ENCODE assay signal across 19 cellular contexts in the genomic region with DNA sequence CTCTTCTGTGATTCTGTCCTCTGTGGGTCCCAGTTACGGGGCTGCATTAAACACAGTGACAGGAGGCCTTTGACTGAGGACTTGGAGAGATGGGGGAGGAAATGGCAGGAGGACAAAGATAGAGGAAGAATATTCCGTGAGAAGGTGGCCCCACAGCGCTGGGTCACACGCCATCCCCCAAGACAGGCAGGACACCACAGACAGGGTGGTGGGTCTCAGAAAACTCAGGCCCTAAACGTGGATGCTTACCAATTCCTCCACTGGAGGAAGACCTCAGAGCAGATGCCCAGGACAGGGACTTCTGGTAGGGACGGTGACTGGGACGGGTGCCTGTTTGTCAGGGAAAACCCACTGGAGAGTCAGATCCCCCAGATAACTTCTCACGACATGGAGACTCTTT. TPM values are rescaled to one million over a fixed set of nuclear protein-coding genes. Genes with fewer than 3 reads are reported as not detected.
DNase-seq lines count a peak whose midpoint lies in the region; ATAC-seq, FAIRE-seq and TF ChIP-seq lines count a peak whose summit lies in the region.
"Had no signal": no experiment of that assay in that cellular context is flagged by ENCODE, and none has a peak within 500 bp of the region (broad histone marks: within the 10 kb centered on the region; RNA-seq: fewer than 3 reads in every experiment).

No MANE protein-coding gene starts in this region.

- H4K20me1 ChIP-seq in BLaER1 treated with 17β-estradiol and CSF1 and Interleukin-3, amounts not matched to agents 10 nM and 100 nM, result no peaks in the 10 kb centered on the region
- H4K20me1 ChIP-seq in OCI-LY1 (ENCODE audit: insufficient read depth, low read length) (no peaks in the 10 kb centered on the region), K562 (replicated peaks; ENCODE audit: control insufficient read depth, insufficient read depth, low read length) (peaks cover 80% of the 10 kb centered on the region)

- H3F3A ChIP-seq in OCI-LY1 (ENCODE audit: insufficient read depth, low read length), result peaks cover 12% of the 10 kb centered on the region; the same call in 1 of the 2 replicates

- no peak overlapping the region for H3K4me3 ChIP-seq in BLaER1 treated with 17β-estradiol and CSF1 and Interleukin-3, amounts not matched to agents 10 nM and 100 nM
- H3K4me3 ChIP-seq in OCI-LY1 (ENCODE audit: low read depth, low read length, poor library complexity, severe bottlenecking), result peak overlapping the region; percentile 61
- H3K4me3 ChIP-seq in K562, result no peak overlapping the region
- H3K4me3 ChIP-seq in aorta (ENCODE audit: low read length in 2 of 2), result no peak overlapping the region
- H3K4me3 ChIP-seq: A549, HAP-1 had no signal

- peak overlapping the region in 3 of 11 experiments; percentile 30 to 44 (median 32); a peak in 5 of 22 replicates for H3K27ac ChIP-seq in BLaER1 treated with 17β-estradiol and CSF1 and Interleukin-3, amounts not matched to agents 10 nM and 100 nM
- peak overlapping the region; percentile 99 for H3K27ac ChIP-seq in OCI-LY1 (ENCODE audit: low read depth, low read length, poor library complexity, severe bottlenecking)
- H3K27ac ChIP-seq in K562 (ENCODE audit: extremely low read depth, low read depth, low read length), result no peak overlapping the region
- H3K27ac ChIP-seq in aorta (ENCODE audit: low read depth in 1 of 2, low read length in 2 of 2), result no peak overlapping the region
- H3K27ac ChIP-seq: A549 had no signal

- TF ChIP-seq CTCF in OCI-LY1 (IDR thresholded peaks at IDR 0.05; ENCODE audit: low read length), result no peak
- TF ChIP-seq CTCF in K562 (IDR thresholded peaks at IDR 0.05 in 2 of 3, conservative IDR thresholded peaks at IDR 0.05 in 1 of 3; ENCODE audit: insufficient read depth in 2 of 3, low read depth in 1 of 3, low read length in 3 of 3), result no peak

- CTCF ChIA-PET in K562 (lab: Yijun Ruan, JAX; ENCODE audit: low intra/inter-chr PET ratio), result no interaction called here

- TF ChIP-seq POLR2A in K562 (conservative IDR thresholded peaks at IDR 0.05), result no peak

- POLR2A ChIA-PET in K562 (lab: Yijun Ruan, JAX), result interaction anchor here (0.7 to 5.0 kb wide), 6 partner anchors 8 to 167 kb away, joined by 3 to 32 read pairs (median 4); no protein-coding TSS in a partner anchor

- H3K9me3 ChIP-seq in BLaER1 treated with 17β-estradiol and CSF1 and Interleukin-3, amounts not matched to agents 10 nM and 100 nM (replicated peaks in 1 of 11), result no peaks in the 10 kb centered on the region
- H3K9me3 ChIP-seq in OCI-LY1 (ENCODE audit: low read length) (no peaks in the 10 kb centered on the region), K562 (replicated peaks; ENCODE audit: control insufficient read depth, insufficient read depth, low read depth, low read length) (no peaks in the 10 kb centered on the region), aorta (ENCODE audit: control insufficient read depth, low read length) (no peaks in the 10 kb centered on the region)
- H3K9me3 ChIP-seq: A549, HAP-1 had no signal

- TF ChIP-seq RAD21 in K562 (CRISPR knock-in tag; conservative IDR thresholded peaks at IDR 0.05 in 1 of 2, IDR thresholded peaks at IDR 0.05 in 1 of 2), result no peak

- no TSS peak for BruUV-seq in K562 (replicated peaks; lab: Mats Ljungman, UMichigan)

- H3K36me3 ChIP-seq in BLaER1 treated with 17β-estradiol and CSF1 and Interleukin-3, amounts not matched to agents 10 nM and 100 nM, result no peaks in the 10 kb centered on the region
- H3K36me3 ChIP-seq in OCI-LY1 (ENCODE audit: insufficient read depth, low read length), result peaks cover 15% of the 10 kb centered on the region; the same call in 1 of the 2 replicates
- no peaks in the 10 kb centered on the region for H3K36me3 ChIP-seq in K562 (ENCODE audit: control insufficient read depth, insufficient read depth, low read length)
- no peaks in the 10 kb centered on the region for H3K36me3 ChIP-seq in aorta (ENCODE audit: control insufficient read depth in 1 of 2, insufficient read depth in 2 of 2, low read length in 1 of 2)
- H3K36me3 ChIP-seq: HAP-1 had no signal

- peak overlapping the region; percentile 72 for H3K27ac Mint-ChIP-seq in stimulated activated effector memory CD8-positive, alpha-beta T cell treated with anti-CD3 and anti-CD28 coated beads, Interleukin-12 subunit alpha, Interleukin-12 subunit beta, amount 100 ng/mL, for 72 hours
- H3K27ac Mint-ChIP-seq: CD4-positive, CD25-positive, alpha-beta regulatory T cell had no signal

- no peaks in the 10 kb centered on the region for H3K9me2 ChIP-seq in OCI-LY1 (ENCODE audit: low read depth, low read length)

- H2AFZ ChIP-seq in OCI-LY1 (ENCODE audit: low read length), result no peak overlapping the region
- H2AFZ ChIP-seq in K562 (ENCODE audit: low read depth, low read length), result no peak overlapping the region

- peaks cover 5% of the 10 kb centered on the region for H3K4me1 Mint-ChIP-seq in stimulated activated effector memory CD8-positive, alpha-beta T cell treated with anti-CD3 and anti-CD28 coated beads, Interleukin-12 subunit alpha, Interleukin-12 subunit beta, amount 100 ng/mL, for 72 hours

- no peaks in the 10 kb centered on the region for H3K9me3 Mint-ChIP-seq in stimulated activated effector memory CD8-positive, alpha-beta T cell treated with anti-CD3 and anti-CD28 coated beads, Interleukin-12 subunit alpha, Interleukin-12 subunit beta, amount 100 ng/mL, for 72 hours
- H3K9me3 Mint-ChIP-seq: CD4-positive, CD25-positive, alpha-beta regulatory T cell had no signal

- intact Hi-C loops in K562 (cut with micrococcal nuclease) (no loop called here), aorta (cut with DNase I) (no loop called here)

- H3K4me3 Mint-ChIP-seq in stimulated activated effector memory CD8-positive, alpha-beta T cell treated with anti-CD3 and anti-CD28 coated beads, Interleukin-12 subunit alpha, Interleukin-12 subunit beta, amount 100 ng/mL, for 72 hours, result no peak overlapping the region
- H3K4me3 Mint-ChIP-seq: CD4-positive, CD25-positive, alpha-beta regulatory T cell had no signal

- H3K27me3 ChIP-seq in BLaER1 treated with 17β-estradiol and CSF1 and Interleukin-3, amounts not matched to agents 10 nM and 100 nM, result no peaks in the 10 kb centered on the region
- H3K27me3 ChIP-seq in OCI-LY1 (ENCODE audit: insufficient read depth, low read length), result no peaks in the 10 kb centered on the region
- H3K27me3 ChIP-seq in K562 (ENCODE audit: control insufficient read depth in 2 of 2, insufficient read depth in 2 of 2, low read length in 2 of 2), result peaks cover 33 to 87% of the 10 kb centered on the region in 2 experiments
- no peaks in the 10 kb centered on the region for H3K27me3 ChIP-seq in aorta (ENCODE audit: control insufficient read depth in 1 of 2, insufficient read depth in 2 of 2, low read length in 1 of 2)

- H3K4me1 ChIP-seq in BLaER1 treated with 17β-estradiol and CSF1 and Interleukin-3, amounts not matched to agents 10 nM and 100 nM, result peaks cover 19 to 94% (median 66%) of the 10 kb centered on the region in 10 experiments
- H3K4me1 ChIP-seq in OCI-LY1 (ENCODE audit: insufficient read depth, low read length, severe bottlenecking) (peaks cover 100% of the 10 kb centered on the region), K562 (replicated peaks in 1 of 2; ENCODE audit: control insufficient read depth in 2 of 2, insufficient read depth in 2 of 2, low read length in 2 of 2) (peaks cover 0 to 3% of the 10 kb centered on the region in 2 experiments; a peak in 1 of 5 replicates), aorta (ENCODE audit: control insufficient read depth in 1 of 2, insufficient read depth in 2 of 2, low read length in 2 of 2) (no peaks in the 10 kb centered on the region)
- H3K4me1 ChIP-seq: A549, HAP-1 had no signal

- DNase-seq in K562 (ENCODE audit: extremely low read depth in 1 of 4, low spot score in 3 of 4) (peak in 3 of 4 experiments; percentile 57 to 62 (median 61)), aorta (no peak)
- DNase-seq in stimulated activated effector memory CD8-positive, alpha-beta T cell treated with anti-CD3 and anti-CD28 coated beads, Interleukin-12 subunit alpha, Interleukin-12 subunit beta, amount 100 ng/mL, for 72 hours (ENCODE audit: low spot score in 2 of 2), result no peak
- DNase-seq: CD4-positive, CD25-positive, alpha-beta regulatory T cell; DMS79; EL; KBM-7 had no signal

- no peaks in the 10 kb centered on the region for H3K36me3 Mint-ChIP-seq in stimulated activated effector memory CD8-positive, alpha-beta T cell treated with anti-CD3 and anti-CD28 coated beads, Interleukin-12 subunit alpha, Interleukin-12 subunit beta, amount 100 ng/mL, for 72 hours
- H3K36me3 Mint-ChIP-seq: CD4-positive, CD25-positive, alpha-beta regulatory T cell had no signal

- under 1% methylated on average over 8 of the region's 8 CpGs for WGBS in K562 (ENCODE audit: insufficient coverage, low coverage, missing lambda C conversion rate)
- 79 to 81% methylated on average over 8 of the region's 8 CpGs for WGBS in aorta, 2 donors

- no peak for TF ChIP-seq EP300 in K562 (IDR thresholded peaks at IDR 0.05; ENCODE audit: low read length)

- peak overlapping the region in 10 of 11 experiments; percentile 10 to 60 (median 54); a peak in 19 of 22 replicates for H3K4me2 ChIP-seq in BLaER1 treated with 17β-estradiol and CSF1 and Interleukin-3, amounts not matched to agents 10 nM and 100 nM
- H3K4me2 ChIP-seq in OCI-LY1 (ENCODE audit: low read length), result peak overlapping the region; percentile 75
- H3K4me2 ChIP-seq in K562 (ENCODE audit: insufficient read depth, low read length), result no peak overlapping the region
- H3K4me2 ChIP-seq: A549 had no signal

- no peak for FAIRE-seq in K562 (lab: Jason Lieb, UNC)
- FAIRE-seq: A549, G401.6, GM12891, H1 had no signal

- H3K79me2 ChIP-seq in OCI-LY1 (ENCODE audit: insufficient read depth, low read length) (peaks cover 4% of the 10 kb centered on the region; the same call in 1 of the 2 replicates), K562 (ENCODE audit: control insufficient read depth, insufficient read depth, low read length) (no peaks in the 10 kb centered on the region)

- H3K9me1 ChIP-seq in K562 (ENCODE audit: control insufficient read depth, insufficient read depth, low read length), result peaks cover 10% of the 10 kb centered on the region

- ATAC-seq in K562 (no peak), HG02938 (IDR thresholded peaks at IDR 0.05; ENCODE audit: unreplicated experiment) (no peak), HG03175 (IDR thresholded peaks at IDR 0.05; ENCODE audit: unreplicated experiment) (no peak), aorta (ENCODE audit: low FRiP score) (no peak), HG02642 (IDR thresholded peaks at IDR 0.05; ENCODE audit: poor library complexity, unreplicated experiment) (no peak)
- no peak for ATAC-seq in stimulated activated effector memory CD8-positive, alpha-beta T cell treated with anti-CD3 and anti-CD28 coated beads, Interleukin-12 subunit alpha, Interleukin-12 subunit beta, amount 100 ng/mL, for 72 hours
- ATAC-seq: A549 had no signal

- H3K9ac ChIP-seq in BLaER1 treated with 17β-estradiol and CSF1 and Interleukin-3, amounts not matched to agents 10 nM and 100 nM, result peak overlapping the region in 2 of 11 experiments; percentile 14 to 19; a peak in 2 of 22 replicates
- peak overlapping the region; percentile 97 for H3K9ac ChIP-seq in OCI-LY1 (ENCODE audit: low read length)
- H3K9ac ChIP-seq in K562 (ENCODE audit: insufficient read depth in 1 of 2, low read depth in 2 of 2, low read length in 2 of 2), result no peak overlapping the region

- in situ Hi-C loops in K562 (cut with MboI), result no loop called here

RNA-seq across cellular contexts. Expression of gene IGLL5, which starts 34.0 kb away (rescaled TPM):
- not detected in 2 replicates for total RNA-seq in K562 (2011; cell fraction: chromatin; rRNA removed; ENCODE audit: low replicate concordance)
- not detected in 2 replicates for total RNA-seq in K562 (2011; cell fraction: nucleolus; rRNA removed)
- not detected in 2 replicates for total RNA-seq in K562 (2011; cell fraction: nucleoplasm; rRNA removed)
- total RNA-seq in K562 (2014; rRNA removed) (not detected in 2 replicates), K562 (2014; rRNA removed; fragmentation: Illumina TruSeq; extraction: Trizol) (not detected in 2 replicates), K562 (2015; rRNA removed; fragmentation: Illumina TruSeq; extraction: Trizol) (not detected in 2 replicates), K562 (2021) (not detected in 2 replicates), aorta (1 to 10 TPM; 1.0 to 6.1 TPM)
- polyA plus RNA-seq in K562 (2011; rRNA removed) (not detected in 2 replicates), K562 (2014; fragmentation: Illumina TruSeq; extraction: Trizol) (not detected in 2 replicates), K562 (2014; fragmentation: Nextera tagmentation; extraction: Ambion mirVana) (not detected), K562 (2014; rRNA removed) (not detected in 2 replicates), aorta (1 to 10 TPM in 1 of 2 donors, under 1 TPM in 1; 0.51 to 3.0 TPM)
- polyA plus RNA-seq in K562 (2011; cell fraction: cytosol; rRNA removed), result not detected in 2 replicates
- polyA plus RNA-seq in K562 (2011; cell fraction: nucleus; rRNA removed), result not detected in 2 replicates
- not detected in 2 replicates for polyA plus RNA-seq in K562 (2012)
- polyA minus RNA-seq in K562 (2011; rRNA and poly(A)+ RNA removed), result not detected in 2 replicates
- not detected in 2 replicates for polyA minus RNA-seq in K562 (2011; cell fraction: cytosol; rRNA and poly(A)+ RNA removed)
- polyA minus RNA-seq in K562 (2011; cell fraction: nucleus; rRNA and poly(A)+ RNA removed), result not detected in 2 replicates
- total RNA-seq: H1 had no signal
- polyA plus RNA-seq: A549, AG04450, BJ, H1 had no signal

Comparison
In these comparisons a context has a peak if more than half of its experiments do, and no peak if none do; other contexts are left out.
1. DNase-seq: peak in K562 (3 of 4); none in stimulated activated effector memory CD8-positive, alpha-beta T cell treated with anti-CD3 and anti-CD28 coated beads, Interleukin-12 subunit alpha, Interleukin-12 subunit beta, amount 100 ng/mL, for 72 hours (0 of 2) and aorta (0 of 2).